ENCODE assay signal across 2 cellular contexts in the genomic region with DNA sequence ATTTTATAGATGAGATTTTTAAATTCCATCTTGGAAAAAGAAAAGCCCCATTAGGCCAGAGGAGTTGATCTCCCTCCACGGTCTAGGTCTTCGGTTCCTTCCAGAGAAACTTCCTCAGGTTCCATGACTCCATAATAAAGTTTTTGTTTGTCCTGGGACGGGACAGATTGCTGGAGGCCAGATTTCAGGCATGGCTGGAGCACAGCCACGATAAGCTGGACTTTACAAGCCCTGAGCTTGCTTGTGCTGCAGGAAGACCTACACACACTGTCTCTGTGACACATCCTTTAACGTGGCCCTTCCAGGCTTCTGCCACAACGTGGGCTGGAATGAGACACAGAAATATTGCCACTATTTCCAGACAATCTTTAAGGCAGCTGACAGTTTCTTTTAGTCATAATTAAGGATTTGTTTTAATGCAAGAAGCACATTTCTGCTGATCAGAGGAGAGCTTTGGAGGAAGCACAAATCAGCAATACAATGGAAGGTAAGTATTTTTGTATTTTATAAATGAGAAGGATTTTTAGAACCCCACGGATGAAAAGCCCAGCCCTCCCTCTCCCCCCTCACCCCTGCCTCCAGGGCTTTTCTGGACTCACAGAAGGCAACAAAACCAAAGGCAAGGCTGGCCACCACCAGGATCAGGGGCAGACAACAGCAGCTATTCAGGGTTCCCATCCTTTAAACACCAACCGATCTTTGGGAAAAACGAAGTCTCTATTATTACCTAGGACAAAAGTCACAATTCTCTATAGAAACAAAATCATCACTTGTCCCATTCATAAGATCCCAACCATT.
TF ChIP-seq lines count a peak whose summit lies in the region.

No MANE protein-coding gene starts in this region.

TF ChIP-seq in IMR-90, 13 proteins besides CTCF, POLR2A, EP300 and RAD21:
- TF ChIP-seq BHLHE40 (IDR thresholded peaks at IDR 0.05; ENCODE audit: low read depth, low read length) (no peak), RCOR1 (IDR thresholded peaks at IDR 0.05; ENCODE audit: insufficient replicate concordance, low read length) (no peak), CEBPB (IDR thresholded peaks at IDR 0.05; ENCODE audit: low read depth, low read length) (no peak), FOS (IDR thresholded peaks at IDR 0.05; ENCODE audit: low read depth, low read length) (no peak), MXI1 (IDR thresholded peaks at IDR 0.05; ENCODE audit: borderline replicate concordance, low read depth, low read length) (peak; percentile 51; the same call in 1 of the 2 replicates), CHD1 (IDR thresholded peaks at IDR 0.05; ENCODE audit: low read depth, low read length) (no peak), RFX5 (IDR thresholded peaks at IDR 0.05; ENCODE audit: low read depth, low read length) (no peak), MAZ (IDR thresholded peaks at IDR 0.05; ENCODE audit: borderline replicate concordance, low read depth, low read length) (no peak)
- TF ChIP-seq, protein P1, sequence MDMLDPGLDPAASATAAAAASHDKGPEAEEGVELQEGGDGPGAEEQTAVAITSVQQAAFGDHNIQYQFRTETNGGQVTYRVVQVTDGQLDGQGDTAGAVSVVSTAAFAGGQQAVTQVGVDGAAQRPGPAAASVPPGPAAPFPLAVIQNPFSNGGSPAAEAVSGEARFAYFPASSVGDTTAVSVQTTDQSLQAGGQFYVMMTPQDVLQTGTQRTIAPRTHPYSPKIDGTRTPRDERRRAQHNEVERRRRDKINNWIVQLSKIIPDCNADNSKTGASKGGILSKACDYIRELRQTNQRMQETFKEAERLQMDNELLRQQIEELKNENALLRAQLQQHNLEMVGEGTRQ (IDR thresholded peaks at IDR 0.05; ENCODE audit: low read depth, low read length): no peak
TF ChIP-seq in IMR-90: peak in this region for 1.

TF ChIP-seq in H1, 55 proteins besides CTCF, POLR2A, EP300 and RAD21:
- no peak for TF ChIP-seq TCF12 (IDR thresholded peaks at IDR 0.05; ENCODE audit: low read depth, low read length)
- TF ChIP-seq JUND (IDR thresholded peaks at IDR 0.05; ENCODE audit: low read length): no peak
- TF ChIP-seq CHD2 (IDR thresholded peaks at IDR 0.05; ENCODE audit: low read length): no peak
- TF ChIP-seq PHF8 (conservative IDR thresholded peaks at IDR 0.05; ENCODE audit: low read depth, low read length): no peak
- TF ChIP-seq CTBP2 (IDR thresholded peaks at IDR 0.05; ENCODE audit: borderline replicate concordance, insufficient read depth, insufficient read length, low read length): no peak
- TF ChIP-seq RXRA (IDR thresholded peaks at IDR 0.05; ENCODE audit: insufficient read depth, low read depth, low read length): no peak
- TF ChIP-seq SRF (IDR thresholded peaks at IDR 0.05; ENCODE audit: low read depth, low read length): no peak
- no peak for TF ChIP-seq GTF2F1 (IDR thresholded peaks at IDR 0.05; ENCODE audit: borderline replicate concordance, low read depth, low read length)
- TF ChIP-seq, protein P1 (IDR thresholded peaks at IDR 0.05; ENCODE audit: low read length): no peak
- TF ChIP-seq HDAC2 (IDR thresholded peaks at IDR 0.05; ENCODE audit: borderline replicate concordance in 1 of 2, low read depth in 2 of 2, low read length in 2 of 2): no peak
- TF ChIP-seq, protein P2, sequence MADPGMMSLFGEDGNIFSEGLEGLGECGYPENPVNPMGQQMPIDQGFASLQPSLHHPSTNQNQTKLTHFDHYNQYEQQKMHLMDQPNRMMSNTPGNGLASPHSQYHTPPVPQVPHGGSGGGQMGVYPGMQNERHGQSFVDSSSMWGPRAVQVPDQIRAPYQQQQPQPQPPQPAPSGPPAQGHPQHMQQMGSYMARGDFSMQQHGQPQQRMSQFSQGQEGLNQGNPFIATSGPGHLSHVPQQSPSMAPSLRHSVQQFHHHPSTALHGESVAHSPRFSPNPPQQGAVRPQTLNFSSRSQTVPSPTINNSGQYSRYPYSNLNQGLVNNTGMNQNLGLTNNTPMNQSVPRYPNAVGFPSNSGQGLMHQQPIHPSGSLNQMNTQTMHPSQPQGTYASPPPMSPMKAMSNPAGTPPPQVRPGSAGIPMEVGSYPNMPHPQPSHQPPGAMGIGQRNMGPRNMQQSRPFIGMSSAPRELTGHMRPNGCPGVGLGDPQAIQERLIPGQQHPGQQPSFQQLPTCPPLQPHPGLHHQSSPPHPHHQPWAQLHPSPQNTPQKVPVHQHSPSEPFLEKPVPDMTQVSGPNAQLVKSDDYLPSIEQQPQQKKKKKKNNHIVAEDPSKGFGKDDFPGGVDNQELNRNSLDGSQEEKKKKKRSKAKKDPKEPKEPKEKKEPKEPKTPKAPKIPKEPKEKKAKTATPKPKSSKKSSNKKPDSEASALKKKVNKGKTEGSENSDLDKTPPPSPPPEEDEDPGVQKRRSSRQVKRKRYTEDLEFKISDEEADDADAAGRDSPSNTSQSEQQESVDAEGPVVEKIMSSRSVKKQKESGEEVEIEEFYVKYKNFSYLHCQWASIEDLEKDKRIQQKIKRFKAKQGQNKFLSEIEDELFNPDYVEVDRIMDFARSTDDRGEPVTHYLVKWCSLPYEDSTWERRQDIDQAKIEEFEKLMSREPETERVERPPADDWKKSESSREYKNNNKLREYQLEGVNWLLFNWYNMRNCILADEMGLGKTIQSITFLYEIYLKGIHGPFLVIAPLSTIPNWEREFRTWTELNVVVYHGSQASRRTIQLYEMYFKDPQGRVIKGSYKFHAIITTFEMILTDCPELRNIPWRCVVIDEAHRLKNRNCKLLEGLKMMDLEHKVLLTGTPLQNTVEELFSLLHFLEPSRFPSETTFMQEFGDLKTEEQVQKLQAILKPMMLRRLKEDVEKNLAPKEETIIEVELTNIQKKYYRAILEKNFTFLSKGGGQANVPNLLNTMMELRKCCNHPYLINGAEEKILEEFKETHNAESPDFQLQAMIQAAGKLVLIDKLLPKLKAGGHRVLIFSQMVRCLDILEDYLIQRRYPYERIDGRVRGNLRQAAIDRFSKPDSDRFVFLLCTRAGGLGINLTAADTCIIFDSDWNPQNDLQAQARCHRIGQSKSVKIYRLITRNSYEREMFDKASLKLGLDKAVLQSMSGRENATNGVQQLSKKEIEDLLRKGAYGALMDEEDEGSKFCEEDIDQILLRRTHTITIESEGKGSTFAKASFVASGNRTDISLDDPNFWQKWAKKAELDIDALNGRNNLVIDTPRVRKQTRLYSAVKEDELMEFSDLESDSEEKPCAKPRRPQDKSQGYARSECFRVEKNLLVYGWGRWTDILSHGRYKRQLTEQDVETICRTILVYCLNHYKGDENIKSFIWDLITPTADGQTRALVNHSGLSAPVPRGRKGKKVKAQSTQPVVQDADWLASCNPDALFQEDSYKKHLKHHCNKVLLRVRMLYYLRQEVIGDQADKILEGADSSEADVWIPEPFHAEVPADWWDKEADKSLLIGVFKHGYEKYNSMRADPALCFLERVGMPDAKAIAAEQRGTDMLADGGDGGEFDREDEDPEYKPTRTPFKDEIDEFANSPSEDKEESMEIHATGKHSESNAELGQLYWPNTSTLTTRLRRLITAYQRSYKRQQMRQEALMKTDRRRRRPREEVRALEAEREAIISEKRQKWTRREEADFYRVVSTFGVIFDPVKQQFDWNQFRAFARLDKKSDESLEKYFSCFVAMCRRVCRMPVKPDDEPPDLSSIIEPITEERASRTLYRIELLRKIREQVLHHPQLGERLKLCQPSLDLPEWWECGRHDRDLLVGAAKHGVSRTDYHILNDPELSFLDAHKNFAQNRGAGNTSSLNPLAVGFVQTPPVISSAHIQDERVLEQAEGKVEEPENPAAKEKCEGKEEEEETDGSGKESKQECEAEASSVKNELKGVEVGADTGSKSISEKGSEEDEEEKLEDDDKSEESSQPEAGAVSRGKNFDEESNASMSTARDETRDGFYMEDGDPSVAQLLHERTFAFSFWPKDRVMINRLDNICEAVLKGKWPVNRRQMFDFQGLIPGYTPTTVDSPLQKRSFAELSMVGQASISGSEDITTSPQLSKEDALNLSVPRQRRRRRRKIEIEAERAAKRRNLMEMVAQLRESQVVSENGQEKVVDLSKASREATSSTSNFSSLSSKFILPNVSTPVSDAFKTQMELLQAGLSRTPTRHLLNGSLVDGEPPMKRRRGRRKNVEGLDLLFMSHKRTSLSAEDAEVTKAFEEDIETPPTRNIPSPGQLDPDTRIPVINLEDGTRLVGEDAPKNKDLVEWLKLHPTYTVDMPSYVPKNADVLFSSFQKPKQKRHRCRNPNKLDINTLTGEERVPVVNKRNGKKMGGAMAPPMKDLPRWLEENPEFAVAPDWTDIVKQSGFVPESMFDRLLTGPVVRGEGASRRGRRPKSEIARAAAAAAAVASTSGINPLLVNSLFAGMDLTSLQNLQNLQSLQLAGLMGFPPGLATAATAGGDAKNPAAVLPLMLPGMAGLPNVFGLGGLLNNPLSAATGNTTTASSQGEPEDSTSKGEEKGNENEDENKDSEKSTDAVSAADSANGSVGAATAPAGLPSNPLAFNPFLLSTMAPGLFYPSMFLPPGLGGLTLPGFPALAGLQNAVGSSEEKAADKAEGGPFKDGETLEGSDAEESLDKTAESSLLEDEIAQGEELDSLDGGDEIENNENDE (IDR thresholded peaks at IDR 0.05; ENCODE audit: insufficient replicate concordance, low read length): no peak
- TF ChIP-seq, protein P3, sequence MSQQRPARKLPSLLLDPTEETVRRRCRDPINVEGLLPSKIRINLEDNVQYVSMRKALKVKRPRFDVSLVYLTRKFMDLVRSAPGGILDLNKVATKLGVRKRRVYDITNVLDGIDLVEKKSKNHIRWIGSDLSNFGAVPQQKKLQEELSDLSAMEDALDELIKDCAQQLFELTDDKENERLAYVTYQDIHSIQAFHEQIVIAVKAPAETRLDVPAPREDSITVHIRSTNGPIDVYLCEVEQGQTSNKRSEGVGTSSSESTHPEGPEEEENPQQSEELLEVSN (IDR thresholded peaks at IDR 0.05): no peak
- no peak for TF ChIP-seq RBBP5 (IDR thresholded peaks at IDR 0.05; ENCODE audit: borderline replicate concordance, low read depth, low read length)
- TF ChIP-seq MAFK (IDR thresholded peaks at IDR 0.05; ENCODE audit: low read depth, low read length): no peak
- no peak for TF ChIP-seq JUN (IDR thresholded peaks at IDR 0.05; ENCODE audit: low read depth, low read length)
TF ChIP-seq in H1: peak in this region for 0.
